ENCODE assay signal across 26 cellular contexts in genomic region chr18:72207280-72207679, GRCh38.
"Had no signal": no experiment of that assay in that cellular context is flagged by ENCODE, and none has a peak within 500 bp of the region (broad histone marks: within the 10 kb centered on the region; RNA-seq: fewer than 3 reads in every experiment).

No MANE protein-coding gene starts in this region.

- H3K9me3 ChIP-seq: ascending aorta had no signal

- H3K27me3 Mint-ChIP-seq: activated CD4-positive, alpha-beta T cell treated with anti-CD3 and anti-CD28 coated beads, Interleukin-2, amount 10 ng/mL, durations not matched to agents 24 days and 14 days; activated CD8-positive, alpha-beta T cell treated with anti-CD3 and anti-CD28 coated beads for 36 hours; activated naive CD4-positive, alpha-beta T cell treated with anti-CD3 and anti-CD28 coated beads, Interleukin-2, amount 50 U/mL, for 24 hours; activated naive CD8-positive, alpha-beta T cell treated with anti-CD3 and anti-CD28 coated beads, Interleukin-2, amount 10 ng/mL, durations not matched to agents 7 days and 5 days; activated T-cell treated with anti-CD3 and anti-CD28 coated beads, Interleukin-2, amount 50 U/mL, for 24 hours; central memory CD8-positive, alpha-beta T cell had no signal

- H3K36me3 ChIP-seq: ascending aorta, cardiac muscle cell had no signal

- H3K9me3 Mint-ChIP-seq: activated naive CD4-positive, alpha-beta T cell treated with anti-CD3 and anti-CD28 coated beads, Interleukin-2, amount 50 U/mL, for 24 hours; activated naive CD8-positive, alpha-beta T cell treated with anti-CD3 and anti-CD28 coated beads, Interleukin-2, amount 10 ng/mL, durations not matched to agents 7 days and 5 days had no signal

- H3K4me3 ChIP-seq: ascending aorta, cardiac muscle cell had no signal

- H3K27ac ChIP-seq: ascending aorta, cardiac muscle cell, RWPE1 had no signal

- H3K4me1 Mint-ChIP-seq: activated CD4-positive, alpha-beta T cell treated with anti-CD3 and anti-CD28 coated beads, Interleukin-2, amount 10 ng/mL, durations not matched to agents 24 days and 14 days; activated naive CD4-positive, alpha-beta T cell treated with anti-CD3 and anti-CD28 coated beads, Interleukin-2, amount 50 U/mL, for 24 hours; activated naive CD8-positive, alpha-beta T cell treated with anti-CD3 and anti-CD28 coated beads, Interleukin-2, amount 10 ng/mL, durations not matched to agents 7 days and 5 days; central memory CD8-positive, alpha-beta T cell had no signal

- H3K27ac Mint-ChIP-seq: activated CD4-positive, alpha-beta T cell treated with anti-CD3 and anti-CD28 coated beads, Interleukin-2, amount 10 ng/mL, durations not matched to agents 24 days and 14 days; activated CD8-positive, alpha-beta T cell treated with anti-CD3 and anti-CD28 coated beads for 36 hours; activated naive CD4-positive, alpha-beta T cell treated with anti-CD3 and anti-CD28 coated beads, Interleukin-2, amount 50 U/mL, for 24 hours; activated naive CD8-positive, alpha-beta T cell treated with anti-CD3 and anti-CD28 coated beads, Interleukin-2, amount 10 ng/mL, durations not matched to agents 7 days and 5 days; activated T-cell treated with anti-CD3 and anti-CD28 coated beads, Interleukin-2, amount 50 U/mL, for 24 hours; activated T-helper 2 cell treated with anti-CD3 and anti-CD28 coated beads, Interferon-gamma antibody, Interleukin-2, Interleukin-4, amounts not matched to agents 10 μg/mL and 5 μg/mL and 100 μg/mL, durations not matched to agents 14 hours and 24 hours and 36 hours; T-helper 1 cell treated with Interleukin-12 subunit alpha and Interleukin-12 subunit beta and Interleukin-4 antibody, amounts not matched to agents 30 μg/mL and 1 μg/mL, for 36 hours; T-helper 2 cell treated with Interferon-gamma antibody and Interleukin-4, amounts not matched to agents 5 μg/mL and 100 μg/mL, for 36 hours had no signal

- DNase-seq: activated CD4-positive, alpha-beta T cell treated with anti-CD3 and anti-CD28 coated beads, Interleukin-2, amount 10 ng/mL, durations not matched to agents 24 days and 14 days; activated CD4-positive, alpha-beta T cell treated with anti-CD3 and anti-CD28 coated beads, Interleukin-2, amount 50 U/mL, for 4 hours; activated CD8-positive, alpha-beta T cell treated with anti-CD3 and anti-CD28 coated beads for 36 hours; activated gamma-delta T cell; activated naive CD4-positive, alpha-beta T cell treated with Interleukin-2 at 50 U/mL for 16 hours; activated naive CD8-positive, alpha-beta T cell treated with anti-CD3 and anti-CD28 coated beads, Interleukin-2, amount 10 ng/mL, durations not matched to agents 7 days and 5 days; activated T-cell treated with anti-CD3 and anti-CD28 coated beads, Interleukin-2, amount 50 U/mL, for 24 hours; amygdala; NCI-H1694 treated with DMSO at 0.1 percent for 48 hours; NCI-H2029; NCI-H226; NCI-H446 treated with DMSO at 0.1 percent for 48 hours; NCI-H526; NCI-H748 treated with DMSO at 0.1 percent for 48 hours; NK-92 treated with Interleukin-12 subunit alpha and Interleukin-12 subunit beta, amount 100 ng/mL, for 24 hours; PC-3; SIG-M5 had no signal

- ATAC-seq: activated CD8-positive, alpha-beta T cell treated with anti-CD3 and anti-CD28 coated beads for 36 hours; PC-3; Right ventricle myocardium inferior had no signal

- H3K36me3 Mint-ChIP-seq: activated naive CD4-positive, alpha-beta T cell treated with anti-CD3 and anti-CD28 coated beads, Interleukin-2, amount 50 U/mL, for 24 hours; activated naive CD8-positive, alpha-beta T cell treated with anti-CD3 and anti-CD28 coated beads, Interleukin-2, amount 10 ng/mL, durations not matched to agents 7 days and 5 days had no signal

- H3K4me3 Mint-ChIP-seq: activated CD4-positive, alpha-beta T cell treated with anti-CD3 and anti-CD28 coated beads, Interleukin-2, amount 10 ng/mL, durations not matched to agents 24 days and 14 days; activated CD8-positive, alpha-beta T cell treated with anti-CD3 and anti-CD28 coated beads for 36 hours; activated naive CD4-positive, alpha-beta T cell treated with anti-CD3 and anti-CD28 coated beads, Interleukin-2, amount 50 U/mL, for 24 hours; activated naive CD8-positive, alpha-beta T cell treated with anti-CD3 and anti-CD28 coated beads, Interleukin-2, amount 10 ng/mL, durations not matched to agents 7 days and 5 days; activated T-cell treated with anti-CD3 and anti-CD28 coated beads, Interleukin-2, amount 50 U/mL, for 24 hours; central memory CD8-positive, alpha-beta T cell; T-helper 1 cell treated with Interleukin-12 subunit alpha and Interleukin-12 subunit beta and Interleukin-4 antibody, amounts not matched to agents 30 μg/mL and 1 μg/mL, for 36 hours; T-helper 2 cell treated with Interferon-gamma antibody and Interleukin-4, amounts not matched to agents 5 μg/mL and 100 μg/mL, for 36 hours had no signal

- H3K27me3 ChIP-seq: ascending aorta, cardiac muscle cell had no signal

- H3K4me1 ChIP-seq: ascending aorta had no signal
